21 cellular contexts compared by ENCODE assay signal in genomic region chr19:514166-514663, GRCh38. TPM values are rescaled to one million over a fixed set of nuclear protein-coding genes. Genes with fewer than 3 reads are reported as not detected.
DNase-seq lines count a peak whose midpoint lies in the region; ATAC-seq and TF ChIP-seq lines count a peak whose summit lies in the region.
"Had no signal": no experiment of that assay in that cellular context is flagged by ENCODE, and none has a peak within 500 bp of the region (broad histone marks: within the 10 kb centered on the region; RNA-seq: fewer than 3 reads in every experiment).

No MANE protein-coding gene starts in this region.

- peaks cover 50% of the 10 kb centered on the region for H3K4me1 ChIP-seq in CD8-positive, alpha-beta T cell (ENCODE audit: insufficient read depth, low read length)
- H3K4me1 ChIP-seq in neural progenitor cell: peaks cover 17% of the 10 kb centered on the region

- peaks cover 45% of the 10 kb centered on the region for H3F3A ChIP-seq in neural progenitor cell (ENCODE audit: low read depth)

- H3K27me3 Mint-ChIP-seq in activated CD8-positive, alpha-beta T cell treated with anti-CD3 and anti-CD28 coated beads, Interleukin-2, amount 10 ng/mL, durations not matched to agents 7 days and 5 days (ENCODE audit: low read depth): no peaks in the 10 kb centered on the region
- no peaks in the 10 kb centered on the region for H3K27me3 Mint-ChIP-seq in activated CD8-positive, alpha-beta T cell treated with anti-CD3 and anti-CD28 coated beads for 36 hours
- H3K27me3 Mint-ChIP-seq in CD8-positive, alpha-beta T cell (ENCODE audit: low read depth): no peaks in the 10 kb centered on the region
- H3K27me3 Mint-ChIP-seq in effector memory CD8-positive, alpha-beta T cell: no peaks in the 10 kb centered on the region
- H3K27me3 Mint-ChIP-seq in neural progenitor cell (ENCODE audit: insufficient read depth, low read depth): peaks cover 14% of the 10 kb centered on the region
- H3K27me3 Mint-ChIP-seq in activated T-helper 2 cell treated with anti-CD3 and anti-CD28 coated beads, Interferon-gamma antibody, Interleukin-2, Interleukin-4, amounts not matched to agents 10 μg/mL and 5 μg/mL and 100 μg/mL, durations not matched to agents 14 hours and 24 hours and 36 hours (ENCODE audit: low read depth): no peaks in the 10 kb centered on the region

- H3K4me3 ChIP-seq in CD8-positive, alpha-beta T cell (ENCODE audit: low read depth, low read length): no peak overlapping the region
- no peak overlapping the region for H3K4me3 ChIP-seq in neural progenitor cell
- H3K4me3 ChIP-seq: GM23338, MG63 had no signal

- H3K36me3 Mint-ChIP-seq in activated CD8-positive, alpha-beta T cell treated with anti-CD3 and anti-CD28 coated beads, Interleukin-2, amount 10 ng/mL, durations not matched to agents 7 days and 5 days (ENCODE audit: low read depth): peaks cover 15% of the 10 kb centered on the region
- no peaks in the 10 kb centered on the region for H3K36me3 Mint-ChIP-seq in activated CD8-positive, alpha-beta T cell treated with anti-CD3 and anti-CD28 coated beads for 36 hours (ENCODE audit: low read depth)
- peaks cover 8% of the 10 kb centered on the region for H3K36me3 Mint-ChIP-seq in CD8-positive, alpha-beta T cell
- H3K36me3 Mint-ChIP-seq in effector memory CD8-positive, alpha-beta T cell (ENCODE audit: insufficient read depth): peaks cover 23% of the 10 kb centered on the region
- H3K36me3 Mint-ChIP-seq in neural progenitor cell: peaks cover 9% of the 10 kb centered on the region
- H3K36me3 Mint-ChIP-seq in activated T-helper 2 cell treated with anti-CD3 and anti-CD28 coated beads, Interferon-gamma antibody, Interleukin-2, Interleukin-4, amounts not matched to agents 10 μg/mL and 5 μg/mL and 100 μg/mL, durations not matched to agents 14 hours and 24 hours and 36 hours (ENCODE audit: low read depth): peaks cover 11% of the 10 kb centered on the region

- ATAC-seq in activated CD8-positive, alpha-beta T cell treated with anti-CD3 and anti-CD28 coated beads, Interleukin-2, amount 10 ng/mL, durations not matched to agents 7 days and 5 days: no peak
- ATAC-seq in activated CD8-positive, alpha-beta T cell treated with anti-CD3 and anti-CD28 coated beads for 36 hours: no peak
- ATAC-seq in CD8-positive, alpha-beta T cell: no peak
- no peak for ATAC-seq in effector memory CD8-positive, alpha-beta T cell (replicated peaks)
- ATAC-seq: GM23338, PC-3 had no signal

- peaks cover 16% of the 10 kb centered on the region for H4K20me1 ChIP-seq in neural progenitor cell (ENCODE audit: low read depth)

- H3K9me3 Mint-ChIP-seq in activated CD8-positive, alpha-beta T cell treated with anti-CD3 and anti-CD28 coated beads, Interleukin-2, amount 10 ng/mL, durations not matched to agents 7 days and 5 days (ENCODE audit: insufficient read depth): no peaks in the 10 kb centered on the region
- H3K9me3 Mint-ChIP-seq in activated CD8-positive, alpha-beta T cell treated with anti-CD3 and anti-CD28 coated beads for 36 hours: no peaks in the 10 kb centered on the region
- H3K9me3 Mint-ChIP-seq in CD8-positive, alpha-beta T cell: no peaks in the 10 kb centered on the region
- H3K9me3 Mint-ChIP-seq in effector memory CD8-positive, alpha-beta T cell: no peaks in the 10 kb centered on the region
- H3K9me3 Mint-ChIP-seq in neural progenitor cell: no peaks in the 10 kb centered on the region
- H3K9me3 Mint-ChIP-seq in activated T-helper 2 cell treated with anti-CD3 and anti-CD28 coated beads, Interferon-gamma antibody, Interleukin-2, Interleukin-4, amounts not matched to agents 10 μg/mL and 5 μg/mL and 100 μg/mL, durations not matched to agents 14 hours and 24 hours and 36 hours: no peaks in the 10 kb centered on the region
- H3K9me3 Mint-ChIP-seq: HFFc6 had no signal

- no peak overlapping the region for H3K9ac ChIP-seq in neural progenitor cell
- H3K9ac ChIP-seq: KMS-11 had no signal

- H3K4me2 ChIP-seq in neural progenitor cell: no peak overlapping the region
- H3K4me2 ChIP-seq: GM23338, KMS-11 had no signal

- no peaks in the 10 kb centered on the region for H3K27me3 ChIP-seq in CD8-positive, alpha-beta T cell (ENCODE audit: insufficient read depth, low read length)
- H3K27me3 ChIP-seq in neural progenitor cell: peaks cover under 1% of the 10 kb centered on the region
- H3K27me3 ChIP-seq: MG63 had no signal

- intact Hi-C loops in activated CD8-positive, alpha-beta T cell treated with anti-CD3 and anti-CD28 coated beads for 36 hours (cut with micrococcal nuclease): no loop called here
- intact Hi-C loops in CD8-positive, alpha-beta T cell (cut with DNase I, micrococcal nuclease): loop anchor here (5.0 to 10.0 kb wide), 3 partner anchors 123 to 217 kb away; partner anchors contain the start of genes FGF22 (in 1 of the 2) and RNF126 (in 1 of the 2)
- intact Hi-C loops in activated T-helper 2 cell treated with anti-CD3 and anti-CD28 coated beads, Interferon-gamma antibody, Interleukin-2, Interleukin-4, amounts not matched to agents 10 μg/mL and 5 μg/mL and 100 μg/mL, durations not matched to agents 14 hours and 24 hours and 36 hours (cut with micrococcal nuclease): no loop called here

- H3K27ac ChIP-seq in CD8-positive, alpha-beta T cell (ENCODE audit: low read depth, low read length): no peak overlapping the region
- no peak overlapping the region for H3K27ac ChIP-seq in neural progenitor cell
- H3K27ac ChIP-seq in RWPE1: no peak overlapping the region
- H3K27ac ChIP-seq: KMS-11 had no signal

- no peak for DNase-seq in activated CD8-positive, alpha-beta T cell treated with anti-CD3 and anti-CD28 coated beads, Interleukin-2, amount 10 ng/mL, durations not matched to agents 7 days and 5 days
- no peak for DNase-seq in activated CD8-positive, alpha-beta T cell treated with anti-CD3 and anti-CD28 coated beads for 36 hours
- DNase-seq in CD8-positive, alpha-beta T cell: no peak
- no peak for DNase-seq in effector memory CD8-positive, alpha-beta T cell
- DNase-seq in neural progenitor cell (ENCODE audit: low spot score) (no peak), RWPE1 (ENCODE audit: low spot score) (no peak), HEK293T (ENCODE audit: extremely low spot score) (no peak)
- DNase-seq in activated T-helper 2 cell treated with anti-CD3 and anti-CD28 coated beads, Interferon-gamma antibody, Interleukin-2, Interleukin-4, amounts not matched to agents 10 μg/mL and 5 μg/mL and 100 μg/mL, durations not matched to agents 14 hours and 24 hours and 36 hours (ENCODE audit: low spot score): no peak
- DNase-seq: C1 segment of cervical spinal cord, DMS79 treated with DMSO at 0.1 percent for 48 hours, GDM1, HFFc6, MG63, NCI-H1105, NCI-H1694 treated with DMSO at 0.1 percent for 48 hours, NCI-H446 treated with DMSO at 0.1 percent for 48 hours, NCI-H748 treated with DMSO at 0.1 percent for 48 hours, PC-3 had no signal

- CTCF ChIA-PET in activated CD8-positive, alpha-beta T cell treated with anti-CD3 and anti-CD28 coated beads, Interleukin-2, amount 10 ng/mL, durations not matched to agents 7 days and 5 days (lab: Charles Lee): no interaction called here
- CTCF ChIA-PET in activated CD8-positive, alpha-beta T cell treated with anti-CD3 and anti-CD28 coated beads for 36 hours (lab: Charles Lee): no interaction called here
- CTCF ChIA-PET in CD8-positive, alpha-beta T cell (lab: Charles Lee): interaction anchor here (1.6 kb wide), 1 partner anchor 18 kb away, joined by 4 read pairs; no protein-coding TSS in a partner anchor
- CTCF ChIA-PET in RWPE1 (lab: Yijun Ruan, JAX): no interaction called here
- CTCF ChIA-PET in HEK293T (lab: Yijun Ruan, JAX): no interaction called here

- peak overlapping the region; percentile 54 for H3K27ac Mint-ChIP-seq in activated CD8-positive, alpha-beta T cell treated with anti-CD3 and anti-CD28 coated beads, Interleukin-2, amount 10 ng/mL, durations not matched to agents 7 days and 5 days
- H3K27ac Mint-ChIP-seq in activated CD8-positive, alpha-beta T cell treated with anti-CD3 and anti-CD28 coated beads for 36 hours: no peak overlapping the region
- H3K27ac Mint-ChIP-seq in CD8-positive, alpha-beta T cell: peak overlapping the region; percentile 73
- H3K27ac Mint-ChIP-seq in effector memory CD8-positive, alpha-beta T cell: peak overlapping the region; percentile 32 to 80
- no peak overlapping the region for H3K27ac Mint-ChIP-seq in neural progenitor cell
- no peak overlapping the region for H3K27ac Mint-ChIP-seq in activated T-helper 2 cell treated with anti-CD3 and anti-CD28 coated beads, Interferon-gamma antibody, Interleukin-2, Interleukin-4, amounts not matched to agents 10 μg/mL and 5 μg/mL and 100 μg/mL, durations not matched to agents 14 hours and 24 hours and 36 hours
- H3K27ac Mint-ChIP-seq: GM23338, HFFc6 had no signal

- no peak for TF ChIP-seq CTCF in activated CD8-positive, alpha-beta T cell treated with anti-CD3 and anti-CD28 coated beads for 36 hours (IDR thresholded peaks at IDR 0.05)
- TF ChIP-seq CTCF in CD8-positive, alpha-beta T cell (IDR thresholded peaks at IDR 0.05): no peak
- no peak for TF ChIP-seq CTCF in neural progenitor cell (IDR thresholded peaks at IDR 0.05)
- TF ChIP-seq CTCF in RWPE1 (conservative IDR thresholded peaks at IDR 0.05; ENCODE audit: low read depth): no peak

- no peaks in the 10 kb centered on the region for H3K9me3 ChIP-seq in CD8-positive, alpha-beta T cell (ENCODE audit: low read length)
- H3K9me3 ChIP-seq in neural progenitor cell (ENCODE audit: low read depth): no peaks in the 10 kb centered on the region
- H3K9me3 ChIP-seq: MG63 had no signal

- H2AFZ ChIP-seq in neural progenitor cell (replicated peaks): no peak overlapping the region
- H2AFZ ChIP-seq: GM23338 had no signal

- H3K36me3 ChIP-seq in CD8-positive, alpha-beta T cell (ENCODE audit: insufficient read depth, low read length): no peaks in the 10 kb centered on the region
- H3K36me3 ChIP-seq in neural progenitor cell: no peaks in the 10 kb centered on the region
- H3K36me3 ChIP-seq: MG63 had no signal

- H3K4me3 Mint-ChIP-seq in activated CD8-positive, alpha-beta T cell treated with anti-CD3 and anti-CD28 coated beads, Interleukin-2, amount 10 ng/mL, durations not matched to agents 7 days and 5 days: no peak overlapping the region
- no peak overlapping the region for H3K4me3 Mint-ChIP-seq in activated CD8-positive, alpha-beta T cell treated with anti-CD3 and anti-CD28 coated beads for 36 hours
- no peak overlapping the region for H3K4me3 Mint-ChIP-seq in CD8-positive, alpha-beta T cell
- H3K4me3 Mint-ChIP-seq in effector memory CD8-positive, alpha-beta T cell: no peak overlapping the region
- H3K4me3 Mint-ChIP-seq in neural progenitor cell: peak overlapping the region; percentile 30
- H3K4me3 Mint-ChIP-seq in activated T-helper 2 cell treated with anti-CD3 and anti-CD28 coated beads, Interferon-gamma antibody, Interleukin-2, Interleukin-4, amounts not matched to agents 10 μg/mL and 5 μg/mL and 100 μg/mL, durations not matched to agents 14 hours and 24 hours and 36 hours (ENCODE audit: low read depth): no peak overlapping the region
- H3K4me3 Mint-ChIP-seq: GM23338, HFFc6 had no signal

- peaks cover 39% of the 10 kb centered on the region for H3K4me1 Mint-ChIP-seq in activated CD8-positive, alpha-beta T cell treated with anti-CD3 and anti-CD28 coated beads, Interleukin-2, amount 10 ng/mL, durations not matched to agents 7 days and 5 days (ENCODE audit: low read depth)
- peaks cover 23% of the 10 kb centered on the region for H3K4me1 Mint-ChIP-seq in activated CD8-positive, alpha-beta T cell treated with anti-CD3 and anti-CD28 coated beads for 36 hours (ENCODE audit: low read depth)
- H3K4me1 Mint-ChIP-seq in CD8-positive, alpha-beta T cell (ENCODE audit: low read depth): peaks cover 37% of the 10 kb centered on the region
- peaks cover 14 to 29% of the 10 kb centered on the region in 2 donors for H3K4me1 Mint-ChIP-seq in effector memory CD8-positive, alpha-beta T cell (ENCODE audit: low read depth in 2 of 2)
- peaks cover 38% of the 10 kb centered on the region for H3K4me1 Mint-ChIP-seq in neural progenitor cell
- H3K4me1 Mint-ChIP-seq in activated T-helper 2 cell treated with anti-CD3 and anti-CD28 coated beads, Interferon-gamma antibody, Interleukin-2, Interleukin-4, amounts not matched to agents 10 μg/mL and 5 μg/mL and 100 μg/mL, durations not matched to agents 14 hours and 24 hours and 36 hours (ENCODE audit: low read depth): peaks cover 18% of the 10 kb centered on the region

- no peaks in the 10 kb centered on the region for H3K79me2 ChIP-seq in neural progenitor cell (ENCODE audit: low read depth)

- POLR2A ChIA-PET in activated CD8-positive, alpha-beta T cell treated with anti-CD3 and anti-CD28 coated beads, Interleukin-2, amount 10 ng/mL, durations not matched to agents 7 days and 5 days (lab: Charles Lee): interaction anchor here (1.3 kb wide), 1 partner anchor 14 kb away, joined by 3 read pairs; no protein-coding TSS in a partner anchor
- POLR2A ChIA-PET in activated CD8-positive, alpha-beta T cell treated with anti-CD3 and anti-CD28 coated beads for 36 hours (lab: Charles Lee): no interaction called here
- POLR2A ChIA-PET in CD8-positive, alpha-beta T cell (lab: Charles Lee): no interaction called here
- POLR2A ChIA-PET in RWPE1 (lab: Yijun Ruan, JAX; ENCODE audit: low non-redundant PET) (no interaction called here), HEK293T (lab: Yijun Ruan, JAX) (no interaction called here)

RNA-seq across cellular contexts. Expression of gene TPGS1, which starts 6.9 kb away (rescaled TPM):
- total RNA-seq in activated CD8-positive, alpha-beta T cell treated with anti-CD3 and anti-CD28 coated beads, Interleukin-2, amount 10 ng/mL, durations not matched to agents 7 days and 5 days: 10 to 100 TPM; 20.1 to 20.7 TPM
- 1 to 10 TPM; 8.9 to 9.3 TPM for total RNA-seq in activated CD8-positive, alpha-beta T cell treated with anti-CD3 and anti-CD28 coated beads for 36 hours
- total RNA-seq in CD8-positive, alpha-beta T cell: 10 to 100 TPM; 17.3 to 19.5 TPM
- total RNA-seq in neural progenitor cell (ENCODE audit: low replicate concordance): 9.4 and 31.1 TPM in 2 replicates
- total RNA-seq in activated T-helper 2 cell treated with anti-CD3 and anti-CD28 coated beads, Interferon-gamma antibody, Interleukin-2, Interleukin-4, amounts not matched to agents 10 μg/mL and 5 μg/mL and 100 μg/mL, durations not matched to agents 14 hours and 24 hours and 36 hours: 13.6 and 15.7 TPM in 2 replicates

RNA-seq across cellular contexts. Expression of gene CDC34, which starts 17.3 kb away (rescaled TPM):
- 10 to 100 TPM; 49.0 to 53.0 TPM for total RNA-seq in activated CD8-positive, alpha-beta T cell treated with anti-CD3 and anti-CD28 coated beads, Interleukin-2, amount 10 ng/mL, durations not matched to agents 7 days and 5 days
- total RNA-seq in activated CD8-positive, alpha-beta T cell treated with anti-CD3 and anti-CD28 coated beads for 36 hours: 10 to 100 TPM; 38.1 to 43.7 TPM
- 10 to 100 TPM; 37.1 to 45.8 TPM for total RNA-seq in CD8-positive, alpha-beta T cell
- 42.5 and 92.6 TPM in 2 replicates for total RNA-seq in neural progenitor cell (ENCODE audit: low replicate concordance)
- 53.7 and 55.7 TPM in 2 replicates for total RNA-seq in activated T-helper 2 cell treated with anti-CD3 and anti-CD28 coated beads, Interferon-gamma antibody, Interleukin-2, Interleukin-4, amounts not matched to agents 10 μg/mL and 5 μg/mL and 100 μg/mL, durations not matched to agents 14 hours and 24 hours and 36 hours

RNA-seq across cellular contexts. Expression of gene MADCAM1, which starts 17.9 kb away (rescaled TPM):
- total RNA-seq in activated CD8-positive, alpha-beta T cell treated with anti-CD3 and anti-CD28 coated beads, Interleukin-2, amount 10 ng/mL, durations not matched to agents 7 days and 5 days: under 1 TPM; 0.16 to 0.39 TPM
- total RNA-seq in activated CD8-positive, alpha-beta T cell treated with anti-CD3 and anti-CD28 coated beads for 36 hours: under 1 TPM; 0.20 to 0.22 TPM
- under 1 TPM in 1 of 2 experiments, not detected in 1; 0.19 TPM for total RNA-seq in CD8-positive, alpha-beta T cell
- 0.09 TPM in 1 of 2 replicates, not detected in the other for total RNA-seq in neural progenitor cell (ENCODE audit: low replicate concordance)
- 0.18 and 0.21 TPM in 2 replicates for total RNA-seq in activated T-helper 2 cell treated with anti-CD3 and anti-CD28 coated beads, Interferon-gamma antibody, Interleukin-2, Interleukin-4, amounts not matched to agents 10 μg/mL and 5 μg/mL and 100 μg/mL, durations not matched to agents 14 hours and 24 hours and 36 hours

RNA-seq across cellular contexts. Expression of gene GZMM, which starts 29.6 kb away (rescaled TPM):
- total RNA-seq in activated CD8-positive, alpha-beta T cell treated with anti-CD3 and anti-CD28 coated beads, Interleukin-2, amount 10 ng/mL, durations not matched to agents 7 days and 5 days: 10 to 100 TPM; 86.9 to 87.3 TPM
- total RNA-seq in activated CD8-positive, alpha-beta T cell treated with anti-CD3 and anti-CD28 coated beads for 36 hours: 10 to 100 TPM; 52.7 to 58.5 TPM
- total RNA-seq in CD8-positive, alpha-beta T cell: 100 to 1,000 TPM; 117 to 119 TPM
- not detected in 2 replicates for total RNA-seq in neural progenitor cell (ENCODE audit: low replicate concordance)
- 29.9 and 31.8 TPM in 2 replicates for total RNA-seq in activated T-helper 2 cell treated with anti-CD3 and anti-CD28 coated beads, Interferon-gamma antibody, Interleukin-2, Interleukin-4, amounts not matched to agents 10 μg/mL and 5 μg/mL and 100 μg/mL, durations not matched to agents 14 hours and 24 hours and 36 hours
- total RNA-seq: A172, GM23338, PC-3 had no signal

RNA-seq across cellular contexts. Expression of gene SHC2, which starts 53.4 kb away (rescaled TPM):
- total RNA-seq in activated CD8-positive, alpha-beta T cell treated with anti-CD3 and anti-CD28 coated beads, Interleukin-2, amount 10 ng/mL, durations not matched to agents 7 days and 5 days: not detected
- under 1 TPM; 0.25 to 0.45 TPM for total RNA-seq in activated CD8-positive, alpha-beta T cell treated with anti-CD3 and anti-CD28 coated beads for 36 hours
- total RNA-seq in CD8-positive, alpha-beta T cell: 1 to 10 TPM; 6.1 to 6.6 TPM
- 3.2 and 15.9 TPM in 2 replicates for total RNA-seq in neural progenitor cell (ENCODE audit: low replicate concordance)
- total RNA-seq in activated T-helper 2 cell treated with anti-CD3 and anti-CD28 coated beads, Interferon-gamma antibody, Interleukin-2, Interleukin-4, amounts not matched to agents 10 μg/mL and 5 μg/mL and 100 μg/mL, durations not matched to agents 14 hours and 24 hours and 36 hours: not detected in 2 replicates
- total RNA-seq: HFFc6 had no signal

Comparison
In these comparisons a context has a peak if more than half of its experiments do, and no peak if none do; other contexts are left out.
1. H3K27ac Mint-ChIP-seq: peak in activated CD8-positive, alpha-beta T cell treated with anti-CD3 and anti-CD28 coated beads, Interleukin-2, amount 10 ng/mL, durations not matched to agents 7 days and 5 days (single experiment), CD8-positive, alpha-beta T cell (single experiment) and effector memory CD8-positive, alpha-beta T cell (2 of 2); none in activated CD8-positive, alpha-beta T cell treated with anti-CD3 and anti-CD28 coated beads for 36 hours (single experiment), neural progenitor cell (single experiment) and activated T-helper 2 cell treated with anti-CD3 and anti-CD28 coated beads, Interferon-gamma antibody, Interleukin-2, Interleukin-4, amounts not matched to agents 10 μg/mL and 5 μg/mL and 100 μg/mL, durations not matched to agents 14 hours and 24 hours and 36 hours (single experiment).
2. intact Hi-C loops: an anchor here in CD8-positive, alpha-beta T cell (5.0 to 10.0 kb wide); none called in activated CD8-positive, alpha-beta T cell treated with anti-CD3 and anti-CD28 coated beads for 36 hours and activated T-helper 2 cell treated with anti-CD3 and anti-CD28 coated beads, Interferon-gamma antibody, Interleukin-2, Interleukin-4, amounts not matched to agents 10 μg/mL and 5 μg/mL and 100 μg/mL, durations not matched to agents 14 hours and 24 hours and 36 hours.